ENCODE assay signal across 13 cellular contexts in the genomic region with DNA sequence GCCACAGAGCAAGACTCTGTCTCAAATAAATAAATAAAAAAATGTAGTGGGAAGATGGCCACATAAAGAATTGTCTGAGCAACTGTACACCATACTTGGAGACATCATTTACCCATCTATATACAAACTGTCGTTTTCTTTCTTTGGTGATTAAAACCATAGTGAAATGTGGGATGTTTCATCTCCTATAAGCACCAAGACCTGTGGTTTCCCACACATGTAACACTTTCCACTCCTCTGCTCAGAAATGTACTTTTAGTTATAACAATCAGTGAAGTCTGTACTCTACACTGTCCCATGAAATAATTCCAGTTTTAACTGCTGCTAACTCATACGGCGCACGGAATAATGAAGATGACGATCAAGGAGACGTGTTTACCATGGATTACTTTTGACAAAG. TPM values are rescaled to one million over a fixed set of nuclear protein-coding genes. Genes with fewer than 3 reads are reported as not detected.
DNase-seq lines count a peak whose midpoint lies in the region; ATAC-seq, FAIRE-seq and TF ChIP-seq lines count a peak whose summit lies in the region.
"Had no signal": no experiment of that assay in that cellular context is flagged by ENCODE, and none has a peak within 500 bp of the region (broad histone marks: within the 10 kb centered on the region; RNA-seq: fewer than 3 reads in every experiment).

No MANE protein-coding gene starts in this region.

- no peak for TF ChIP-seq RAD21 in A549 (conservative IDR thresholded peaks at IDR 0.05 in 1 of 2, IDR thresholded peaks at IDR 0.05 in 1 of 2)

- intact Hi-C loops in activated CD8-positive, alpha-beta T cell treated with anti-CD3 and anti-CD28 coated beads for 36 hours (cut with micrococcal nuclease): no loop called here
- intact Hi-C loops in activated T-helper 1 cell treated with anti-CD3 and anti-CD28 coated beads, Interleukin-12 subunit alpha, Interleukin-12 subunit beta, Interleukin-2, Interleukin-4 antibody, amounts not matched to agents 30 ng/mL and 10 ng/mL and 1 ng/mL, durations not matched to agents 14 hours and 24 hours and 36 hours (cut with micrococcal nuclease): loop anchor here (1.0 to 5.0 kb wide), 6 partner anchors 18 to 520 kb away; partner anchors contain the start of genes ANKRD27, NUDT19, PDCD5 and RGS9BP

- CTCF ChIA-PET in activated CD8-positive, alpha-beta T cell treated with anti-CD3 and anti-CD28 coated beads for 36 hours (lab: Charles Lee): interaction anchor here (0.7 to 1.6 kb wide), 6 partner anchors 7 to 190 kb away, joined by 3 to 10 read pairs (median 4); no protein-coding TSS in a partner anchor
- CTCF ChIA-PET in activated CD8-positive, alpha-beta T cell treated with anti-CD3 and anti-CD28 coated beads, Interleukin-2, amount 10 ng/mL, durations not matched to agents 7 days and 5 days (lab: Charles Lee): interaction anchor here (0.8 to 1.9 kb wide), 9 partner anchors 14 to 137 kb away, joined by 3 to 15 read pairs (median 4); partner anchors contain the start of genes ANKRD27, PDCD5 and RGS9BP
- CTCF ChIA-PET in A549 (lab: Yijun Ruan, JAX): interaction anchor here (0.7 to 9.5 kb wide), 21 partner anchors 9 to 545 kb away, joined by 3 to 88 read pairs (median 5); partner anchors contain the start of gene PDCD5

- TF ChIP-seq POLR2A in A549 (IDR thresholded peaks at IDR 0.05; ENCODE audit: low read length): no peak

- H3K9me3 Mint-ChIP-seq in activated CD8-positive, alpha-beta T cell treated with anti-CD3 and anti-CD28 coated beads for 36 hours: no peaks in the 10 kb centered on the region
- H3K9me3 Mint-ChIP-seq in activated CD8-positive, alpha-beta T cell treated with anti-CD3 and anti-CD28 coated beads, Interleukin-2, amount 10 ng/mL, durations not matched to agents 7 days and 5 days (ENCODE audit: insufficient read depth): no peaks in the 10 kb centered on the region
- no peaks in the 10 kb centered on the region for H3K9me3 Mint-ChIP-seq in activated T-helper 1 cell treated with anti-CD3 and anti-CD28 coated beads, Interleukin-12 subunit alpha, Interleukin-12 subunit beta, Interleukin-2, Interleukin-4 antibody, amounts not matched to agents 30 ng/mL and 10 ng/mL and 1 ng/mL, durations not matched to agents 14 hours and 24 hours and 36 hours
- no peaks in the 10 kb centered on the region for H3K9me3 Mint-ChIP-seq in natural killer cell treated with Interleukin-12 subunit alpha and Interleukin-12 subunit beta and Interleukin-15 and Interleukin-18, amount 100 ng/mL, for 72 hours

- no peak overlapping the region for H3K27ac ChIP-seq in A549
- H3K27ac ChIP-seq: KMS-11, RWPE1 had no signal

- no peaks in the 10 kb centered on the region for H3K9me3 ChIP-seq in A549
- H3K9me3 ChIP-seq: BE2C had no signal

- H3K27me3 Mint-ChIP-seq in activated CD8-positive, alpha-beta T cell treated with anti-CD3 and anti-CD28 coated beads for 36 hours: no peaks in the 10 kb centered on the region
- no peaks in the 10 kb centered on the region for H3K27me3 Mint-ChIP-seq in activated CD8-positive, alpha-beta T cell treated with anti-CD3 and anti-CD28 coated beads, Interleukin-2, amount 10 ng/mL, durations not matched to agents 7 days and 5 days (ENCODE audit: low read depth)
- H3K27me3 Mint-ChIP-seq in activated T-helper 1 cell treated with anti-CD3 and anti-CD28 coated beads, Interleukin-12 subunit alpha, Interleukin-12 subunit beta, Interleukin-2, Interleukin-4 antibody, amounts not matched to agents 30 ng/mL and 10 ng/mL and 1 ng/mL, durations not matched to agents 14 hours and 24 hours and 36 hours (ENCODE audit: insufficient read depth): no peaks in the 10 kb centered on the region
- H3K27me3 Mint-ChIP-seq in natural killer cell treated with Interleukin-12 subunit alpha and Interleukin-12 subunit beta and Interleukin-15 and Interleukin-18, amount 100 ng/mL, for 72 hours: no peaks in the 10 kb centered on the region

- peak; percentile 13 for DNase-seq in activated CD8-positive, alpha-beta T cell treated with anti-CD3 and anti-CD28 coated beads for 36 hours
- DNase-seq in activated CD8-positive, alpha-beta T cell treated with anti-CD3 and anti-CD28 coated beads, Interleukin-2, amount 10 ng/mL, durations not matched to agents 7 days and 5 days: no peak
- no peak for DNase-seq in A549 (ENCODE audit: low read depth in 1 of 2, low spot score in 1 of 2)
- no peak for DNase-seq in activated T-helper 1 cell treated with anti-CD3 and anti-CD28 coated beads, Interleukin-12 subunit alpha, Interleukin-12 subunit beta, Interleukin-2, Interleukin-4 antibody, amounts not matched to agents 30 ng/mL and 10 ng/mL and 1 ng/mL, durations not matched to agents 14 hours and 24 hours and 36 hours (ENCODE audit: low spot score)
- no peak for DNase-seq in natural killer cell treated with Interleukin-12 subunit alpha and Interleukin-12 subunit beta and Interleukin-15 and Interleukin-18, amount 100 ng/mL, for 72 hours (ENCODE audit: low spot score)
- no peak for DNase-seq in NCI-H1105 treated with DMSO at 0.1 percent for 48 hours (lab: John Stamatoyannopoulos, UW)
- DNase-seq: GDM1; NK-92 treated with Interleukin-12 subunit alpha and Interleukin-12 subunit beta, amount 100 ng/mL, for 24 hours had no signal

- no peaks in the 10 kb centered on the region for H3K4me1 ChIP-seq in A549
- H3K4me1 ChIP-seq: BE2C had no signal

- H3K36me3 Mint-ChIP-seq in activated CD8-positive, alpha-beta T cell treated with anti-CD3 and anti-CD28 coated beads for 36 hours (ENCODE audit: low read depth): peaks cover 31% of the 10 kb centered on the region
- H3K36me3 Mint-ChIP-seq in activated CD8-positive, alpha-beta T cell treated with anti-CD3 and anti-CD28 coated beads, Interleukin-2, amount 10 ng/mL, durations not matched to agents 7 days and 5 days (ENCODE audit: low read depth): peaks cover 52% of the 10 kb centered on the region
- H3K36me3 Mint-ChIP-seq in activated T-helper 1 cell treated with anti-CD3 and anti-CD28 coated beads, Interleukin-12 subunit alpha, Interleukin-12 subunit beta, Interleukin-2, Interleukin-4 antibody, amounts not matched to agents 30 ng/mL and 10 ng/mL and 1 ng/mL, durations not matched to agents 14 hours and 24 hours and 36 hours (ENCODE audit: low read depth): peaks cover 37% of the 10 kb centered on the region
- H3K36me3 Mint-ChIP-seq in natural killer cell treated with Interleukin-12 subunit alpha and Interleukin-12 subunit beta and Interleukin-15 and Interleukin-18, amount 100 ng/mL, for 72 hours: peaks cover 12% of the 10 kb centered on the region

- POLR2A ChIA-PET in activated CD8-positive, alpha-beta T cell treated with anti-CD3 and anti-CD28 coated beads for 36 hours (lab: Charles Lee): no interaction called here
- POLR2A ChIA-PET in activated CD8-positive, alpha-beta T cell treated with anti-CD3 and anti-CD28 coated beads, Interleukin-2, amount 10 ng/mL, durations not matched to agents 7 days and 5 days (lab: Charles Lee): no interaction called here
- POLR2A ChIA-PET in A549 (lab: Yijun Ruan, JAX): no interaction called here

- peak; percentile 70 for ATAC-seq in activated CD8-positive, alpha-beta T cell treated with anti-CD3 and anti-CD28 coated beads for 36 hours
- no peak for ATAC-seq in activated CD8-positive, alpha-beta T cell treated with anti-CD3 and anti-CD28 coated beads, Interleukin-2, amount 10 ng/mL, durations not matched to agents 7 days and 5 days
- no peak for ATAC-seq in A549
- ATAC-seq in natural killer cell treated with Interleukin-12 subunit alpha and Interleukin-12 subunit beta and Interleukin-15 and Interleukin-18, amount 100 ng/mL, for 72 hours: peak in 1 of 2 donors; percentile 57
- ATAC-seq in HG02571 (IDR thresholded peaks at IDR 0.05; ENCODE audit: unreplicated experiment): no peak

- TF ChIP-seq EP300 in A549 (IDR thresholded peaks at IDR 0.05): no peak

- no peak overlapping the region for H3K4me3 Mint-ChIP-seq in activated CD8-positive, alpha-beta T cell treated with anti-CD3 and anti-CD28 coated beads for 36 hours
- no peak overlapping the region for H3K4me3 Mint-ChIP-seq in activated CD8-positive, alpha-beta T cell treated with anti-CD3 and anti-CD28 coated beads, Interleukin-2, amount 10 ng/mL, durations not matched to agents 7 days and 5 days
- H3K4me3 Mint-ChIP-seq in activated T-helper 1 cell treated with anti-CD3 and anti-CD28 coated beads, Interleukin-12 subunit alpha, Interleukin-12 subunit beta, Interleukin-2, Interleukin-4 antibody, amounts not matched to agents 30 ng/mL and 10 ng/mL and 1 ng/mL, durations not matched to agents 14 hours and 24 hours and 36 hours: no peak overlapping the region
- no peak overlapping the region for H3K4me3 Mint-ChIP-seq in natural killer cell treated with Interleukin-12 subunit alpha and Interleukin-12 subunit beta and Interleukin-15 and Interleukin-18, amount 100 ng/mL, for 72 hours

- TF ChIP-seq CTCF in activated CD8-positive, alpha-beta T cell treated with anti-CD3 and anti-CD28 coated beads for 36 hours (IDR thresholded peaks at IDR 0.05): no peak
- no peak for TF ChIP-seq CTCF in A549 (IDR thresholded peaks at IDR 0.05)

- no peak overlapping the region for H3K4me3 ChIP-seq in A549

- peaks cover 13% of the 10 kb centered on the region for H3K4me1 Mint-ChIP-seq in activated CD8-positive, alpha-beta T cell treated with anti-CD3 and anti-CD28 coated beads for 36 hours (ENCODE audit: low read depth)
- H3K4me1 Mint-ChIP-seq in activated CD8-positive, alpha-beta T cell treated with anti-CD3 and anti-CD28 coated beads, Interleukin-2, amount 10 ng/mL, durations not matched to agents 7 days and 5 days (ENCODE audit: low read depth): peaks cover 8% of the 10 kb centered on the region
- peaks cover 8% of the 10 kb centered on the region for H3K4me1 Mint-ChIP-seq in activated T-helper 1 cell treated with anti-CD3 and anti-CD28 coated beads, Interleukin-12 subunit alpha, Interleukin-12 subunit beta, Interleukin-2, Interleukin-4 antibody, amounts not matched to agents 30 ng/mL and 10 ng/mL and 1 ng/mL, durations not matched to agents 14 hours and 24 hours and 36 hours (ENCODE audit: low read depth)
- H3K4me1 Mint-ChIP-seq in natural killer cell treated with Interleukin-12 subunit alpha and Interleukin-12 subunit beta and Interleukin-15 and Interleukin-18, amount 100 ng/mL, for 72 hours (ENCODE audit: low read depth in 2 of 2): peaks cover 5 to 6% of the 10 kb centered on the region in 2 donors

- peak overlapping the region; percentile 75 for H3K27ac Mint-ChIP-seq in activated CD8-positive, alpha-beta T cell treated with anti-CD3 and anti-CD28 coated beads for 36 hours
- no peak overlapping the region for H3K27ac Mint-ChIP-seq in activated CD8-positive, alpha-beta T cell treated with anti-CD3 and anti-CD28 coated beads, Interleukin-2, amount 10 ng/mL, durations not matched to agents 7 days and 5 days
- H3K27ac Mint-ChIP-seq in activated T-helper 1 cell treated with anti-CD3 and anti-CD28 coated beads, Interleukin-12 subunit alpha, Interleukin-12 subunit beta, Interleukin-2, Interleukin-4 antibody, amounts not matched to agents 30 ng/mL and 10 ng/mL and 1 ng/mL, durations not matched to agents 14 hours and 24 hours and 36 hours: peak overlapping the region; percentile 49
- peak overlapping the region; percentile 14 to 61 for H3K27ac Mint-ChIP-seq in natural killer cell treated with Interleukin-12 subunit alpha and Interleukin-12 subunit beta and Interleukin-15 and Interleukin-18, amount 100 ng/mL, for 72 hours

- WGBS in A549 (ENCODE audit: missing lambda C conversion rate): 80% methylated on average over 6 of the region's 6 CpGs

- FAIRE-seq in A549 (lab: Jason Lieb, UNC): no peak
- FAIRE-seq: D721Med had no signal

- no peak overlapping the region for H3K4me2 ChIP-seq in A549
- H3K4me2 ChIP-seq: KMS-11 had no signal

RNA-seq across cellular contexts. Expression of gene PDCD5, which starts 18.3 kb away (rescaled TPM):
- 100 to 1,000 TPM; 221 to 222 TPM for total RNA-seq in activated CD8-positive, alpha-beta T cell treated with anti-CD3 and anti-CD28 coated beads for 36 hours
- total RNA-seq in activated CD8-positive, alpha-beta T cell treated with anti-CD3 and anti-CD28 coated beads, Interleukin-2, amount 10 ng/mL, durations not matched to agents 7 days and 5 days: 100 to 1,000 TPM; 147 to 159 TPM
- polyA plus RNA-seq in A549 (2011; rRNA removed) (196 and 445 TPM in 2 replicates), A549 (2017; fragmentation: RNase III; extraction: RNeasy Plus Mini Kit Qiagen cat#74134 plus additional on column Dnase treatment) (511 to 662 TPM (median 549 TPM) in 3 replicates)
- 330 and 503 TPM in 2 replicates for polyA plus RNA-seq in A549 (2012; cell fraction: cytosol; rRNA removed)
- polyA plus RNA-seq in A549 (2012; cell fraction: nucleus; rRNA removed): 114 and 173 TPM in 2 replicates
- 16.9 and 22.2 TPM in 2 replicates for polyA minus RNA-seq in A549 (2011; rRNA and poly(A)+ RNA removed)
- 203 TPM in 2 replicates for total RNA-seq in activated T-helper 1 cell treated with anti-CD3 and anti-CD28 coated beads, Interleukin-12 subunit alpha, Interleukin-12 subunit beta, Interleukin-2, Interleukin-4 antibody, amounts not matched to agents 30 ng/mL and 10 ng/mL and 1 ng/mL, durations not matched to agents 14 hours and 24 hours and 36 hours
- total RNA-seq in natural killer cell treated with Interleukin-12 subunit alpha and Interleukin-12 subunit beta and Interleukin-15 and Interleukin-18, amount 100 ng/mL, for 72 hours: 10 to 100 TPM; 71.8 to 80.9 TPM
